In the genomic region with DNA sequence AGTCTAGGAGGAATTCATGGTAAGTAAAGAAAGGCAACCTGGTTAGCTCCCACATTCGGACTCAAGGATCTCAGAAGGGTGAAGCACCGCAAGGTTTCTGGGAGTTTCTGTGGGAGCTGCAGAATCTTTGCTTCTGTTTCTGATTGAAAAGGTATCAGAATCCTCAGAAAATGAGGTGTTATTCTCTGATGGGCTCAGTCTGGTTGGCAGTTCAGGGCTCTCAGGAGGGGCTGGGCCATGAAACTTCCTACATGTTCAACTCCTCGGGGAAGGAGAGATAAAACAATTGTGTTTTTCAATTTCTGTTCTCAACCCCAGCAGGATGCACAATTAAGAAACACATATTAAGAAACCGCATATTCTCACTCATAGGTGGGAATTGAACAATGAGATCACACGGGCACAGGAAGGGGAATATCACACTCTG, we compare ENCODE assay signal across 28 cellular contexts. TPM values are rescaled to one million over a fixed set of nuclear protein-coding genes. Genes with fewer than 3 reads are reported as not detected.
DNase-seq lines count a peak whose midpoint lies in the region; ATAC-seq, FAIRE-seq and TF ChIP-seq lines count a peak whose summit lies in the region.
"Had no signal": no experiment of that assay in that cellular context is flagged by ENCODE, and none has a peak within 500 bp of the region (broad histone marks: within the 10 kb centered on the region; RNA-seq: fewer than 3 reads in every experiment).

No MANE protein-coding gene starts in this region.

- H3K27me3 ChIP-seq in MM.1S (replicated peaks; ENCODE audit: insufficient read depth, low read length) (no peaks in the 10 kb centered on the region), mesenchymal stem cell (ENCODE audit: control insufficient read depth in 1 of 2, insufficient read depth in 1 of 2, low read length in 2 of 2) (no peaks in the 10 kb centered on the region)
- H3K27me3 ChIP-seq: uterus had no signal

- TF ChIP-seq CTCF in MM.1S (IDR thresholded peaks at IDR 0.05; ENCODE audit: low read length), result no peak

- H3F3A ChIP-seq in MM.1S (ENCODE audit: insufficient read depth, low read length), result no peaks in the 10 kb centered on the region

- H2BK12ac ChIP-seq in mesenchymal stem cell (ENCODE audit: low read length in 2 of 2), result no peak overlapping the region

- H3K27ac ChIP-seq in MM.1S (ENCODE audit: low read length), result no peak overlapping the region
- H3K27ac ChIP-seq in mesenchymal stem cell (ENCODE audit: low read length, poor library complexity, severe bottlenecking), result no peak overlapping the region
- H3K27ac ChIP-seq: prostate gland, uterus had no signal

- H3K4me3 ChIP-seq in MM.1S (ENCODE audit: low read length) (no peak overlapping the region), mesenchymal stem cell (ENCODE audit: insufficient read depth in 1 of 2, low read depth in 1 of 2, low read length in 2 of 2) (no peak overlapping the region)
- H3K4me3 ChIP-seq: prostate gland, uterus had no signal

- H3K9me3 ChIP-seq in MM.1S (replicated peaks; ENCODE audit: insufficient read depth, low read length) (no peaks in the 10 kb centered on the region), mesenchymal stem cell (ENCODE audit: control insufficient read depth, low read length) (no peaks in the 10 kb centered on the region)
- H3K9me3 ChIP-seq: prostate gland, uterus had no signal

- H3K4ac ChIP-seq in mesenchymal stem cell (ENCODE audit: low read depth in 1 of 2, low read length in 2 of 2), result no peak overlapping the region

- H3K4me2 ChIP-seq in MM.1S (ENCODE audit: low read depth, low read length), result no peak overlapping the region
- H3K4me2 ChIP-seq in mesenchymal stem cell (ENCODE audit: low read length, poor library complexity, severe bottlenecking), result no peak overlapping the region

- H2AK5ac ChIP-seq in mesenchymal stem cell (ENCODE audit: low read length, severe bottlenecking), result no peak overlapping the region

- TF ChIP-seq POLR2A in GM12891 (IDR thresholded peaks at IDR 0.05; ENCODE audit: low read depth, low read length), result no peak

- no peak overlapping the region for H2BK5ac ChIP-seq in mesenchymal stem cell (ENCODE audit: low read depth, low read length, poor library complexity, severe bottlenecking)

- no peaks in the 10 kb centered on the region for H3K4me1 ChIP-seq in MM.1S (ENCODE audit: low read length)
- H3K4me1 ChIP-seq in mesenchymal stem cell (ENCODE audit: control insufficient read depth, insufficient read depth, low read depth, low read length), result no peaks in the 10 kb centered on the region
- H3K4me1 ChIP-seq: prostate gland, uterus had no signal

- WGBS in mesenchymal stem cell, result 70% methylated on average over 4 of the region's 5 CpGs

- H3K23ac ChIP-seq in mesenchymal stem cell (ENCODE audit: low read length in 2 of 2), result no peak overlapping the region

- ATAC-seq in HG02973 (IDR thresholded peaks at IDR 0.05; ENCODE audit: unreplicated experiment), result no peak
- ATAC-seq: stimulated activated naive B cell treated with anti-CD40 and anti-IgM and Interleukin-4, amounts not matched to agents 10 μg/mL and 1 μg/mL and 100 μg/mL, for 72 hours had no signal

- no peak overlapping the region for H4K91ac ChIP-seq in mesenchymal stem cell (ENCODE audit: low read length)

- no peak overlapping the region for H4K8ac ChIP-seq in mesenchymal stem cell (ENCODE audit: low read length)

- no peaks in the 10 kb centered on the region for H3K36me3 ChIP-seq in MM.1S (replicated peaks; ENCODE audit: insufficient read depth, low read length)
- H3K36me3 ChIP-seq in mesenchymal stem cell (ENCODE audit: control insufficient read depth in 1 of 2, insufficient read depth in 2 of 2, low read depth in 1 of 2, low read length in 2 of 2), result no peaks in the 10 kb centered on the region
- H3K36me3 ChIP-seq: prostate gland, uterus had no signal

- H2BK120ac ChIP-seq in mesenchymal stem cell (ENCODE audit: low read depth, low read length), result no peak overlapping the region

- FAIRE-seq in GM12891 (lab: Jason Lieb, UNC), result no peak
- FAIRE-seq: H54 had no signal

- H4K20me1 ChIP-seq in MM.1S (ENCODE audit: insufficient read depth, low read length), result no peaks in the 10 kb centered on the region

- H2BK15ac ChIP-seq in mesenchymal stem cell (ENCODE audit: low read depth, poor library complexity, severe bottlenecking), result no peak overlapping the region

- H2AFZ ChIP-seq in MM.1S (ENCODE audit: low read length) (no peak overlapping the region), mesenchymal stem cell (ENCODE audit: low read depth, low read length) (no peak overlapping the region)

- H3K9ac ChIP-seq in MM.1S (ENCODE audit: low read length) (no peak overlapping the region), mesenchymal stem cell (ENCODE audit: low read length) (no peak overlapping the region)

- no peak overlapping the region for H3K14ac ChIP-seq in mesenchymal stem cell (ENCODE audit: low read length in 2 of 2)

- peak; percentile 0 for DNase-seq in GM12891 (ENCODE audit: insufficient read length, low spot score)
- peak; percentile 6 for DNase-seq in MM.1S
- DNase-seq in ecto neural progenitor cell (ENCODE audit: low spot score), result peak; percentile 26
- DNase-seq in mesenchymal stem cell, result peak; percentile 0
- DNase-seq in NCI-H82 (lab: John Stamatoyannopoulos, UW), result no peak
- no peak for DNase-seq in SW 1271 (lab: John Stamatoyannopoulos, UW)
- no peak for DNase-seq in NCI-H748 treated with DMSO at 0.1 percent for 48 hours (lab: John Stamatoyannopoulos, UW)
- DNase-seq: activated CD4-positive, alpha-beta memory T cell treated with anti-CD3 and anti-CD28 coated beads for 36 hours; activated CD4-positive, CD25-positive, alpha-beta regulatory T cell; activated CD8-positive, alpha-beta memory T cell treated with anti-CD3 and anti-CD28 coated beads, Interleukin-2, amount 50 U/mL, for 48 hours; activated naive CD4-positive, alpha-beta T cell treated with anti-CD3 and anti-CD28 coated beads, Interleukin-2, amount 50 U/mL, for 16 hours; amniotic stem cell; CD4-positive, CD25-positive, alpha-beta regulatory T cell; effector CD4-positive, alpha-beta T cell; erythroblast; foreskin fibroblast; KBM-7; left colon; NCI-H1436 treated with DMSO at 0.1 percent for 48 hours; NCI-H446; nucleus accumbens; Right ventricle myocardium superior; stimulated activated CD4-positive, alpha-beta T cell treated with anti-CD3 and anti-CD28 coated beads, Interleukin-15, amount 100 ng/mL, for 24 hours; stimulated activated naive B cell treated with anti-CD40 and anti-IgM and Interleukin-4, amounts not matched to agents 10 μg/mL and 1 μg/mL and 100 μg/mL, for 72 hours; uterus had no signal

- no peaks in the 10 kb centered on the region for H3K79me2 ChIP-seq in MM.1S (ENCODE audit: low read length)

- no peaks in the 10 kb centered on the region for H3K79me1 ChIP-seq in mesenchymal stem cell (replicated peaks; ENCODE audit: low read length, poor library complexity, severe bottlenecking)

- no peaks in the 10 kb centered on the region for H3K9me2 ChIP-seq in MM.1S (replicated peaks; ENCODE audit: insufficient read depth, low read length)

- H3K18ac ChIP-seq in mesenchymal stem cell (ENCODE audit: low read depth in 1 of 2, low read length in 2 of 2), result no peak overlapping the region

TF ChIP-seq in GM12891, 5 proteins besides CTCF, POLR2A, EP300 and RAD21:
- TF ChIP-seq TAF1 (IDR thresholded peaks at IDR 0.05; ENCODE audit: low read depth, low read length) (no peak), POU2F2 (IDR thresholded peaks at IDR 0.05; ENCODE audit: low read depth, low read length) (no peak), SPI1 (IDR thresholded peaks at IDR 0.05; ENCODE audit: low read depth, low read length) (no peak), PAX5 (IDR thresholded peaks at IDR 0.05; ENCODE audit: insufficient read depth, low read length, severe bottlenecking) (no peak), POLR2AphosphoS5 (IDR thresholded peaks at IDR 0.05; ENCODE audit: low read depth, low read length) (no peak)

RNA-seq across cellular contexts. Expression of a gene that starts 9.1 kb away (rescaled TPM):
- polyA plus RNA-seq in GM12891 (2012; ENCODE audit: low read depth, missing spikeins), result 0.51 TPM
- 0.15 TPM for polyA plus RNA-seq in mesenchymal stem cell (2013, experiment 1 of 2)
- 0.19 TPM for polyA plus RNA-seq in mesenchymal stem cell (2013, experiment 2 of 2)

RNA-seq across cellular contexts. Expression of a gene that starts 13.6 kb away (rescaled TPM):
- 0.31 TPM for polyA plus RNA-seq in GM12891 (2012; ENCODE audit: low read depth, missing spikeins)
- not detected for polyA plus RNA-seq in mesenchymal stem cell (2013, experiment 1 of 2)
- polyA plus RNA-seq in mesenchymal stem cell (2013, experiment 2 of 2), result not detected

RNA-seq across cellular contexts. Expression of a gene that starts 16.1 kb away (rescaled TPM):
- polyA plus RNA-seq in GM12891 (2012; ENCODE audit: low read depth, missing spikeins), result 0.10 TPM
- 0.01 TPM for polyA plus RNA-seq in mesenchymal stem cell (2013, experiment 1 of 2)
- 0.04 TPM for polyA plus RNA-seq in mesenchymal stem cell (2013, experiment 2 of 2)

RNA-seq across cellular contexts. Expression of a gene that starts 56.7 kb away (rescaled TPM):
- 0.39 TPM for polyA plus RNA-seq in GM12891 (2012; ENCODE audit: low read depth, missing spikeins)
- polyA plus RNA-seq in mesenchymal stem cell (2013, experiment 1 of 2), result 0.10 TPM
- 0.04 TPM for polyA plus RNA-seq in mesenchymal stem cell (2013, experiment 2 of 2)

RNA-seq across cellular contexts. Expression of a gene that starts 59.9 kb away (rescaled TPM):
- 4.6 TPM for polyA plus RNA-seq in GM12891 (2012; ENCODE audit: low read depth, missing spikeins)
- 1.6 TPM for polyA plus RNA-seq in mesenchymal stem cell (2013, experiment 1 of 2)
- 1.6 TPM for polyA plus RNA-seq in mesenchymal stem cell (2013, experiment 2 of 2)

Comparison
In these comparisons a context has a peak if more than half of its experiments do, and no peak if none do; other contexts are left out.
1. DNase-seq: peak in GM12891 (single experiment), MM.1S (single experiment), ecto neural progenitor cell (single experiment) and mesenchymal stem cell (single experiment); none in NCI-H82 (single experiment), SW 1271 (0 of 2) and NCI-H748 treated with DMSO at 0.1 percent for 48 hours (single experiment).